In the genomic region with DNA sequence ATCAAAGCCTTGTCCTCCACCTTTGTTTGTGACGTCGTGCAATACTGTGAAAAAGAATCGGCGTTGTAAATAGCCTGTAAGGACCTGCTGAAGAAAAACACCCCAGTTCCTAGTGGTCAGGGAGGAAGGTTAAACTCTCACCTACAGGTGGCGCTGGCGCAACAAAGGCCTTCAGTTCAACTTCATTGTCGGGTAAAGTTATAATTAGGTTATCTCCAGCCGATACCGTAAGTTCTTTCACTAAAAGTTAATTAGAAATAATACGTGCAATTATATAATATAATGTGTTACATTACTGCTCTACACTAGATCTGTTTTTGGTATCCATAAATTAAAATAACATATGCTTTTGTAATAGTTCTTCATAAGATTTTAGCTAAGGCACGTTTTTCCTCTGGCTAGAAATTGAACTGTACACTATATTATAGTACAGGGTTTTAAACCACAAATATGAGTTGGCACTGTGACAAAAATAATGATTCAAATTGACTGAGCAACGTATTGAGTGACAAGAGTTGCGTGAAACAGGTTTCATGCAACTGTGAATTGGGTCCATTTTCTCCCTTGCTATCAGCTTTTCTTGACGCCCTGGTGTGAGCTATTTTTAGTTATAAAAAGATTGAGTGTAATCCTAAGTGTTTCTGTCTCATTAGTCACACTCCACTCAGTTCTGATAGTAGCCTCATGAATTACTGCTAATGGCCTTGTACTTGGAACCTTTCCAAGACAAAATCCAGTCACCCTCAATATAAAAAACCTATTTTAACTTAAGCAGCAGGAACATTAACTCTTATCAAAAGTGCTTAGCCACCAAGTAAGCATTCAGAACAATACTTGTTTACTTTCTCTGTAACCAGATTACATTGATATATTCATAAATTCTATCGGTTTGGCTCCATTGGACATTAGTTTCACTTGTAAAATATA, we compare ENCODE assay signal across 8 cellular contexts.
DNase-seq lines count a peak whose midpoint lies in the region; ATAC-seq, FAIRE-seq and TF ChIP-seq lines count a peak whose summit lies in the region.

No MANE protein-coding gene starts in this region.

- peak; percentile 95 for FAIRE-seq in A204.1 (lab: Jason Lieb, UNC)

- peak; percentile 86 for ATAC-seq in GM18861 (IDR thresholded peaks at IDR 0.05; ENCODE audit: unreplicated experiment)

- WGBS in endodermal cell (ENCODE audit: insufficient coverage in 1 of 2, insufficient read length in 1 of 2), 2 experiments: 46 to 92% methylated on average over 2 to 11 of the region's 15 CpGs

- no peak overlapping the region for H3K9ac ChIP-seq in endodermal cell (ENCODE audit: extremely low read depth, low read length, poor library complexity, severe bottlenecking)

- H3K36me3 ChIP-seq in endodermal cell (ENCODE audit: control insufficient read depth, insufficient read depth, low read length): no peaks in the 10 kb centered on the region

- H3K27ac Mint-ChIP-seq in endodermal cell: no peak overlapping the region

- H3K4me1 ChIP-seq in endodermal cell (ENCODE audit: control insufficient read depth, insufficient read depth, low read length): peaks cover 8% of the 10 kb centered on the region

- H3K9me3 ChIP-seq in endodermal cell (ENCODE audit: control insufficient read depth, low read length): no peaks in the 10 kb centered on the region

- H3K9me3 Mint-ChIP-seq in endodermal cell: no peaks in the 10 kb centered on the region

- TF ChIP-seq CTCF in endodermal cell (conservative IDR thresholded peaks at IDR 0.05): peak; percentile 94

- no peak overlapping the region for H3K27ac ChIP-seq in endodermal cell (ENCODE audit: low read depth, low read length)

- DNase-seq in HPDE6-E6E7 (ENCODE audit: extremely low spot score): peak; percentile 41
- peak; percentile 98 for DNase-seq in NCI-H82 treated with DMSO at 0.1 percent for 48 hours (lab: John Stamatoyannopoulos, UW; ENCODE audit: unreplicated experiment)
- peak; percentile 25 to 61 for DNase-seq in activated CD8-positive, alpha-beta memory T cell treated with anti-CD3 and anti-CD28 coated beads for 1 hour (ENCODE audit: extremely low read depth in 1 of 2, low read depth in 1 of 2)
- DNase-seq in endodermal cell: peak; percentile 91
- DNase-seq in midbrain (lab: John Stamatoyannopoulos, UW): peak; percentile 77
- peak; percentile 53 for DNase-seq in stimulated activated CD8-positive, alpha-beta memory T cell treated with anti-CD3 and anti-CD28 coated beads, Interleukin-4, amount 100 ng/mL, for 24 hours (ENCODE audit: low read depth)

- no peak overlapping the region for H3K4me3 ChIP-seq in endodermal cell (ENCODE audit: low read length)

- H3K4me3 Mint-ChIP-seq in endodermal cell: no peak overlapping the region

- H3K36me3 Mint-ChIP-seq in endodermal cell (ENCODE audit: low read depth): no peaks in the 10 kb centered on the region

- peaks cover 30% of the 10 kb centered on the region for H3K4me1 Mint-ChIP-seq in endodermal cell

- H3K27me3 ChIP-seq in endodermal cell (ENCODE audit: control insufficient read depth, insufficient read depth, low read length, poor library complexity, severe bottlenecking): no peaks in the 10 kb centered on the region

- no peaks in the 10 kb centered on the region for H3K27me3 Mint-ChIP-seq in endodermal cell (ENCODE audit: insufficient read depth)

Comparison
In these comparisons a context has a peak if more than half of its experiments do, and no peak if none do; other contexts are left out.
1. DNase-seq: peak in every context shown above with its lines; median percentile 98 in NCI-H82 treated with DMSO at 0.1 percent for 48 hours; 91 in endodermal cell; 77 in midbrain; 53 in stimulated activated CD8-positive, alpha-beta memory T cell treated with anti-CD3 and anti-CD28 coated beads, Interleukin-4, amount 100 ng/mL, for 24 hours; 43 in activated CD8-positive, alpha-beta memory T cell treated with anti-CD3 and anti-CD28 coated beads for 1 hour; 41 in HPDE6-E6E7.